Comparison of ENCODE assay signal across 1 cellular context in genomic region chr1:228164561-228165371, GRCh38.
TF ChIP-seq lines count a peak whose summit lies in the region.

No MANE protein-coding gene starts in this region.

TF ChIP-seq in K562, 482 proteins besides CTCF, POLR2A, EP300 and RAD21 (continued from another document and continues in another):
- peak; percentile 85 to 88 for TF ChIP-seq FOXK2 (conservative IDR thresholded peaks at IDR 0.05 in 1 of 2, IDR thresholded peaks at IDR 0.05 in 1 of 2; ENCODE audit: low read depth in 2 of 2)
- no peak for TF ChIP-seq LARP7 (IDR thresholded peaks at IDR 0.05)
- TF ChIP-seq POLR2G (IDR thresholded peaks at IDR 0.05; ENCODE audit: low read depth, low read length) = no peak
- TF ChIP-seq KAT8 (IDR thresholded peaks at IDR 0.05; ENCODE audit: low read depth) = no peak
- TF ChIP-seq CBX3 (IDR thresholded peaks at IDR 0.05; ENCODE audit: borderline replicate concordance in 1 of 2, low read length in 2 of 2) = no peak
- no peak for TF ChIP-seq TEAD2 (tag; IDR thresholded peaks at IDR 0.05)
- no peak for TF ChIP-seq ESRRB (CRISPR knock-in tag; IDR thresholded peaks at IDR 0.05; ENCODE audit: borderline replicate concordance)
- TF ChIP-seq ZNF79 (CRISPR knock-in tag; IDR thresholded peaks at IDR 0.05; ENCODE audit: low read depth) = no peak
- no peak for TF ChIP-seq NCOA6 (IDR thresholded peaks at IDR 0.05)
- TF ChIP-seq ZNF239 (CRISPR knock-in tag; IDR thresholded peaks at IDR 0.05) = no peak
- TF ChIP-seq ZNF384 (IDR thresholded peaks at IDR 0.05; ENCODE audit: low read depth, low read length) = peak; percentile 90
- no peak for TF ChIP-seq TAF15 (IDR thresholded peaks at IDR 0.05; ENCODE audit: low read depth, low read length)
- TF ChIP-seq ZNF232 (CRISPR knock-in tag; IDR thresholded peaks at IDR 0.05) = no peak
- TF ChIP-seq RHOXF2B (CRISPR knock-in tag; conservative IDR thresholded peaks at IDR 0.05) = no peak
- no peak for TF ChIP-seq ZNF121 (CRISPR knock-in tag; conservative IDR thresholded peaks at IDR 0.05)
- no peak for TF ChIP-seq IRF2 (CRISPR knock-in tag; IDR thresholded peaks at IDR 0.05)
- no peak for TF ChIP-seq CREB3L1 (IDR thresholded peaks at IDR 0.05; ENCODE audit: borderline replicate concordance, low read depth)
- no peak for TF ChIP-seq ZNF253 (CRISPR knock-in tag; conservative IDR thresholded peaks at IDR 0.05)
- TF ChIP-seq ZBTB40 (IDR thresholded peaks at IDR 0.05) = 0 out of 2 replicates have a peak, but pooled peaks have one; percentile 43
- TF ChIP-seq ZBTB40 (CRISPR knock-in tag; IDR thresholded peaks at IDR 0.05) = no peak
- TF ChIP-seq CREB5 (CRISPR knock-in tag; IDR thresholded peaks at IDR 0.05) = no peak
- no peak for TF ChIP-seq ZNF655 (CRISPR knock-in tag; IDR thresholded peaks at IDR 0.05)
- no peak for TF ChIP-seq KAT2B (IDR thresholded peaks at IDR 0.05; ENCODE audit: low read depth, low read length)
- no peak for TF ChIP-seq RBM15 (IDR thresholded peaks at IDR 0.05; ENCODE audit: insufficient read depth, low read length)
- TF ChIP-seq SPI1 (IDR thresholded peaks at IDR 0.05; ENCODE audit: borderline replicate concordance, low read depth, low read length) = peak; percentile 96
- no peak for TF ChIP-seq ZSCAN29 (IDR thresholded peaks at IDR 0.05)
- TF ChIP-seq CAMTA2 (CRISPR knock-in tag; conservative IDR thresholded peaks at IDR 0.05) = no peak
- TF ChIP-seq SMAD3 (CRISPR knock-in tag; conservative IDR thresholded peaks at IDR 0.05) = no peak
- TF ChIP-seq GTF3C2 (IDR thresholded peaks at IDR 0.05; ENCODE audit: borderline replicate concordance, extremely low read depth, insufficient read length) = no peak
- TF ChIP-seq U2AF1 (optimal IDR thresholded peaks at IDR 0.05; ENCODE audit: low read depth, low read length) = no peak
- peak in 1 of 2 experiments; percentile 51; a peak in 1 of 4 replicates for TF ChIP-seq TBL1XR1 (IDR thresholded peaks at IDR 0.05; ENCODE audit: low read length in 2 of 2)
- TF ChIP-seq ZFX (CRISPR knock-in tag; IDR thresholded peaks at IDR 0.05) = no peak
- peak; percentile 89 for TF ChIP-seq SMAD4 (CRISPR knock-in tag; conservative IDR thresholded peaks at IDR 0.05)
- no peak for TF ChIP-seq SNIP1 (IDR thresholded peaks at IDR 0.05; ENCODE audit: low read depth)
- TF ChIP-seq ZNF212 (CRISPR knock-in tag; IDR thresholded peaks at IDR 0.05) = no peak
- no peak for TF ChIP-seq ZNF445 (CRISPR knock-in tag; IDR thresholded peaks at IDR 0.05; ENCODE audit: low read depth)
- TF ChIP-seq BCL6 (CRISPR knock-in tag; IDR thresholded peaks at IDR 0.05) = no peak
- TF ChIP-seq ETS1 (conservative IDR thresholded peaks at IDR 0.05; ENCODE audit: control insufficient read depth, low read depth, low read length) = no peak; the same call in 1 of the 2 replicates
- no peak for TF ChIP-seq ASH1L (IDR thresholded peaks at IDR 0.05; ENCODE audit: borderline replicate concordance, low read depth, partially characterized antibody)
- TF ChIP-seq ZBTB33 (CRISPR knock-in tag; IDR thresholded peaks at IDR 0.05) = no peak
- TF ChIP-seq RUNX1 (IDR thresholded peaks at IDR 0.05; ENCODE audit: low read depth) = peak; percentile 51; the same call in 1 of the 2 replicates
- no peak for TF ChIP-seq HINFP (tag; conservative IDR thresholded peaks at IDR 0.05; ENCODE audit: low read depth)
